Comparison of ENCODE assay signal across 8 cellular contexts in the genomic region with DNA sequence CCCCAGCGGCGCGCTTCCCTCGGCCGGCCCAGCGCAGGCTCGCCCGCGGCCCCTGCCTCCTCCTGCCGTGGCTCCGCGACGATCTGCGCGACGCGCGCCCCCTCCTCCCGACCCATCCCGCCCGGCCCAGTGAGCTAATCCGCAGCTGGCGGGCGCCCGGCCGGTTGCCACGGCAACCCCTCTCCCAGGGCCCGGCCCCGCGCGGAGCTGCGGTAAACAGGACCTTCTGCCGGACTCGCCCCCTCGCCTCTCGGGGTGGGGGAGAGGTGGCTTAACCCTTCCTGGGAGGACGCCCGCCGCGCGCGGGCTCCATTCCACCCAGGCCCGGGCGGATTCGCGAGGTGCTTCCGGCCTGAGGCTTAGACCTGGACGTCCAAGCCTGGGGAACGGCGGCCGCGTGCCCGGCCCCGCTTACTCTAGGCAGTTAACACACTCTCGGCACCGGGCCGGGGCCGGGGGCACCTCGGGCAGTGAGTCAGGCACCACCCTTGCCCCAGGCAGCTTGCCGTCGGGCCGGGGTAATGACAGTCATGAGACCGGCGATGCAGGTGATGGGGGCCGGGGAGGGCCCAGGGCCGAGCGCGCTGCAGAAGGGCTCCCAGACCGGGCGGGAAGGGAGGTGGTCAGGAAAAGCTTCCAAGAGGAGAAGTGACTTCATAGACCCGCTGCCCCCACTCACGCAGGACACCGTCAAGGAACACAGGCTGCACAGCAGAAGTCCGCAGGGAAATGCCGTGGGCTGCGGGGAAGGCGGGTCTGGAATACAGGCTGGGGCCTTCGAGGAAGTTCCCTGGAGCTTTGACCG. TPM values are rescaled to one million over a fixed set of nuclear protein-coding genes. Genes with fewer than 3 reads are reported as not detected.
DNase-seq lines count a peak whose midpoint lies in the region; ATAC-seq lines count a peak whose summit lies in the region.

A gene with protein sequence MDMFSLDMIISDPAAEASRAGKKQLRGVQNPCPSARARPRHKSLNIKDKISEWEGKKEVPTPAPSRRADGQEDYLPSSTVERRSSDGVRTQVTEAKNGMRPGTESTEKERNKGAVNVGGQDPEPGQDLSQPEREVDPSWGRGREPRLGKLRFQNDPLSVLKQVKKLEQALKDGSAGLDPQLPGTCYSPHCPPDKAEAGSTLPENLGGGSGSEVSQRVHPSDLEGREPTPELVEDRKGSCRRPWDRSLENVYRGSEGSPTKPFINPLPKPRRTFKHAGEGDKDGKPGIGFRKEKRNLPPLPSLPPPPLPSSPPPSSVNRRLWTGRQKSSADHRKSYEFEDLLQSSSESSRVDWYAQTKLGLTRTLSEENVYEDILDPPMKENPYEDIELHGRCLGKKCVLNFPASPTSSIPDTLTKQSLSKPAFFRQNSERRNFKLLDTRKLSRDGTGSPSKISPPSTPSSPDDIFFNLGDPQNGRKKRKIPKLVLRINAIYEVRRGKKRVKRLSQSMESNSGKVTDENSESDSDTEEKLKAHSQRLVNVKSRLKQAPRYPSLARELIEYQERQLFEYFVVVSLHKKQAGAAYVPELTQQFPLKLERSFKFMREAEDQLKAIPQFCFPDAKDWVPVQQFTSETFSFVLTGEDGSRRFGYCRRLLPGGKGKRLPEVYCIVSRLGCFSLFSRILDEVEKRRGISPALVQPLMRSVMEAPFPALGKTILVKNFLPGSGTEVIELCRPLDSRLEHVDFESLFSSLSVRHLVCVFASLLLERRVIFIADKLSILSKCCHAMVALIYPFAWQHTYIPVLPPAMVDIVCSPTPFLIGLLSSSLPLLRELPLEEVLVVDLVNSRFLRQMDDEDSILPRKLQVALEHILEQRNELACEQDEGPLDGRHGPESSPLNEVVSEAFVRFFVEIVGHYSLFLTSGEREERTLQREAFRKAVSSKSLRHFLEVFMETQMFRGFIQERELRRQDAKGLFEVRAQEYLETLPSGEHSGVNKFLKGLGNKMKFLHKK (minus strand): TSS at position 87 of the 805 bp plus-strand sequence. CDS start 38,416 bp downstream, outside the sequence.

- no peaks in the 10 kb centered on the region for H3K36me3 ChIP-seq in neuronal stem cell (replicated peaks in 1 of 2; ENCODE audit: control insufficient read depth in 2 of 2, insufficient read depth in 2 of 2, low read length in 2 of 2)

- peaks cover 14% of the 10 kb centered on the region for H3K4me1 Mint-ChIP-seq in activated naive CD8-positive, alpha-beta T cell treated with anti-CD3 and anti-CD28 coated beads, Interleukin-2, amount 10 ng/mL, durations not matched to agents 7 days and 5 days

- H2AFZ ChIP-seq in neuronal stem cell (ENCODE audit: low read length): peak within 1 kb of the TSS; percentile 99

- no peaks in the 10 kb centered on the region for H3K27me3 ChIP-seq in neuronal stem cell (ENCODE audit: control insufficient read depth in 3 of 3, insufficient read depth in 3 of 3, low read depth in 1 of 3, low read length in 3 of 3)

- intact Hi-C loops in Right ventricle myocardium superior (cut with DNase I): loop anchor here (10.0 kb wide), 1 partner anchor 46 kb away; no protein-coding TSS in a partner anchor

- H3K18ac ChIP-seq in neuronal stem cell (ENCODE audit: low read length): peak within 1 kb of the TSS; percentile 97

- H3K4me3 Mint-ChIP-seq in activated naive CD8-positive, alpha-beta T cell treated with anti-CD3 and anti-CD28 coated beads, Interleukin-2, amount 10 ng/mL, durations not matched to agents 7 days and 5 days: peak within 1 kb of the TSS; percentile 79

- H2BK5ac ChIP-seq in neuronal stem cell (ENCODE audit: low read length): peak within 1 kb of the TSS; percentile 87

- peaks cover 26 to 32% of the 10 kb centered on the region in 2 donors for H3K4me1 ChIP-seq in neuronal stem cell (ENCODE audit: control insufficient read depth in 2 of 2, insufficient read depth in 1 of 2, low read depth in 1 of 2, low read length in 2 of 2)

- no CpG with 5 or more reads among the region's 79 CpGs for WGBS in neuronal stem cell (ENCODE audit: extremely low coverage in 2 of 2, insufficient read length in 2 of 2, insufficient replicate concordance in 1 of 2), 2 donors

- peaks cover 63% of the 10 kb centered on the region for H3K27me3 Mint-ChIP-seq in activated naive CD8-positive, alpha-beta T cell treated with anti-CD3 and anti-CD28 coated beads, Interleukin-2, amount 10 ng/mL, durations not matched to agents 7 days and 5 days

- ATAC-seq in activated naive CD8-positive, alpha-beta T cell treated with anti-CD3 and anti-CD28 coated beads, Interleukin-2, amount 10 ng/mL, durations not matched to agents 7 days and 5 days (ENCODE audit: low read depth): peak; percentile 30
- ATAC-seq in Right ventricle myocardium superior (ENCODE audit: poor library complexity) (peak; percentile 60), GM18861 (IDR thresholded peaks at IDR 0.05; ENCODE audit: unreplicated experiment) (no peak), GM18907 (IDR thresholded peaks at IDR 0.05; ENCODE audit: unreplicated experiment) (no peak), HG03460 (IDR thresholded peaks at IDR 0.05; ENCODE audit: unreplicated experiment) (no peak)

- H3K27ac ChIP-seq in neuronal stem cell (replicated peaks; ENCODE audit: low read length): peak within 1 kb of the TSS; percentile 65

- H3K9ac ChIP-seq in neuronal stem cell (ENCODE audit: low read depth, low read length, poor library complexity): peak within 1 kb of the TSS; percentile 99

- no peaks in the 10 kb centered on the region for H3K9me3 ChIP-seq in neuronal stem cell (replicated peaks in 1 of 2; ENCODE audit: control insufficient read depth in 2 of 2, insufficient read depth in 1 of 2, low read depth in 1 of 2, low read length in 2 of 2)

- no peaks in the 10 kb centered on the region for H3K36me3 Mint-ChIP-seq in activated naive CD8-positive, alpha-beta T cell treated with anti-CD3 and anti-CD28 coated beads, Interleukin-2, amount 10 ng/mL, durations not matched to agents 7 days and 5 days

- H2BK12ac ChIP-seq in neuronal stem cell (ENCODE audit: low read length): no peak within 1 kb of the TSS

- peaks cover 5% of the 10 kb centered on the region for H3K79me1 ChIP-seq in neuronal stem cell (ENCODE audit: low read depth, low read length)

- H3K27ac Mint-ChIP-seq in activated naive CD8-positive, alpha-beta T cell treated with anti-CD3 and anti-CD28 coated beads, Interleukin-2, amount 10 ng/mL, durations not matched to agents 7 days and 5 days: no peak within 1 kb of the TSS

- POLR2A ChIA-PET in activated naive CD8-positive, alpha-beta T cell treated with anti-CD3 and anti-CD28 coated beads, Interleukin-2, amount 10 ng/mL, durations not matched to agents 7 days and 5 days (lab: Charles Lee): no interaction called here

- peak within 1 kb of the TSS; percentile 56 for H3K4ac ChIP-seq in neuronal stem cell (ENCODE audit: low read length)

- no peaks in the 10 kb centered on the region for H3K9me3 Mint-ChIP-seq in activated naive CD8-positive, alpha-beta T cell treated with anti-CD3 and anti-CD28 coated beads, Interleukin-2, amount 10 ng/mL, durations not matched to agents 7 days and 5 days

- peak within 1 kb of the TSS; percentile 20 for H4K8ac ChIP-seq in neuronal stem cell (ENCODE audit: low read depth, low read length)

- H3K23ac ChIP-seq in neuronal stem cell (ENCODE audit: low read depth, low read length, poor library complexity): peak within 1 kb of the TSS; percentile 83

- peak within 1 kb of the TSS; percentile 31 for H4K91ac ChIP-seq in neuronal stem cell (ENCODE audit: low read depth, low read length, poor library complexity)

- DNase-seq in DMS79 treated with DMSO at 0.1 percent for 48 hours (lab: John Stamatoyannopoulos, UW): peak; percentile 52
- DNase-seq in NCI-H1930 (lab: John Stamatoyannopoulos, UW): peak; percentile 68 to 73
- peak; percentile 42 for DNase-seq in activated naive CD8-positive, alpha-beta T cell treated with anti-CD3 and anti-CD28 coated beads, Interleukin-2, amount 10 ng/mL, durations not matched to agents 7 days and 5 days
- peak; percentile 87 for DNase-seq in Right ventricle myocardium superior
- DNase-seq in neuronal stem cell (ENCODE audit: low spot score): peak; percentile 87

- H2BK120ac ChIP-seq in neuronal stem cell (ENCODE audit: low read depth, low read length): peak within 1 kb of the TSS; percentile 87

- peak within 1 kb of the TSS; percentile 90 for H3K4me2 ChIP-seq in neuronal stem cell (ENCODE audit: insufficient read depth, low read length, poor library complexity, severe bottlenecking)

- peak within 1 kb of the TSS; percentile 62 to 98 for H3K4me3 ChIP-seq in neuronal stem cell (ENCODE audit: low read length in 2 of 2)

- H2AK5ac ChIP-seq in neuronal stem cell (ENCODE audit: low read depth, low read length): peak within 1 kb of the TSS; percentile 89

- H2BK15ac ChIP-seq in neuronal stem cell (ENCODE audit: low read length): peak within 1 kb of the TSS; percentile 69

- H3K14ac ChIP-seq in neuronal stem cell (ENCODE audit: low read length): peak within 1 kb of the TSS; percentile 98

RNA-seq across cellular contexts. Expression of the gene that starts here (rescaled TPM):
- total RNA-seq in activated naive CD8-positive, alpha-beta T cell treated with anti-CD3 and anti-CD28 coated beads, Interleukin-2, amount 10 ng/mL, durations not matched to agents 7 days and 5 days: not detected
- 11.6 TPM for total RNA-seq in Right ventricle myocardium superior
- polyA plus RNA-seq in neuronal stem cell (2013, experiment 1 of 2): 32.4 TPM
- 33.1 TPM for polyA plus RNA-seq in neuronal stem cell (2013, experiment 2 of 2)

Comparison
In these comparisons a context has a peak if more than half of its experiments do, and no peak if none do; other contexts are left out.
1. RNA of the gene that starts here (total RNA-seq): 11.6 TPM in Right ventricle myocardium superior (single experiment); not detected in activated naive CD8-positive, alpha-beta T cell treated with anti-CD3 and anti-CD28 coated beads, Interleukin-2, amount 10 ng/mL, durations not matched to agents 7 days and 5 days; every median in the first group is over 10 times any median in the second.
2. Peak in DNase-seq and ATAC-seq in activated naive CD8-positive, alpha-beta T cell treated with anti-CD3 and anti-CD28 coated beads, Interleukin-2, amount 10 ng/mL, durations not matched to agents 7 days and 5 days; RNA of the gene not detected or under 1 TPM.
3. Peak in every context shown above with its lines, with median percentiles within 50 percentile points of each other: DNase-seq.